Comparison of ENCODE assay signal across 30 cellular contexts in the genomic region with DNA sequence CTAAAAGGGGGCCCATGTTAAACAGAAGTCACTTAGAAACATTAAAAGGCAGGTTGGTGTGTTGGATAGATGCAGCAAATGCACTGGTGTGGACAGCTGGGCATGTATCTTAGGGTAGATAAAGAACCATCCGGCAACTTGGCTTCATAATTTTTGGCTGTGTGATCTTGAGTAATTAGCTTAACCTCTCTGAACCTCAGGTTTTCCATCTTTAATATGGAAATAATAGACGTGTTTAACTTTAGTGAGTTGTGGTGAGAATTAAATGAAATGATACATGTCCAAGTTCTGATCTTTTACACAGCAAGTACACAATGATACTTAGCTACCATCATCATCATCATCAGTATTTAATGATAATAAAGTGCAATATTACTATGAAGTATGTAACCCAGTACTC.
DNase-seq lines count a peak whose midpoint lies in the region; ATAC-seq and TF ChIP-seq lines count a peak whose summit lies in the region.
"Had no signal": no experiment of that assay in that cellular context is flagged by ENCODE, and none has a peak within 500 bp of the region (broad histone marks: within the 10 kb centered on the region; RNA-seq: fewer than 3 reads in every experiment).

No MANE protein-coding gene starts in this region.

- H3K36me3 ChIP-seq in hepatocyte (replicated peaks; ENCODE audit: insufficient read depth, low read depth) (no peaks in the 10 kb centered on the region), GM23338 (ENCODE audit: insufficient read depth) (no peaks in the 10 kb centered on the region)
- H3K36me3 ChIP-seq: SJCRH30 had no signal

- DNase-seq in activated CD8-positive, alpha-beta T cell treated with anti-CD3 and anti-CD28 coated beads for 36 hours: no peak
- DNase-seq in activated CD8-positive, alpha-beta T cell treated with anti-CD3 and anti-CD28 coated beads, Interleukin-2, amount 10 ng/mL, durations not matched to agents 7 days and 5 days: no peak
- no peak for DNase-seq in HFFc6
- no peak for DNase-seq in hepatocyte (ENCODE audit: low spot score)
- DNase-seq in stimulated activated naive B cell treated with anti-CD40 and anti-IgM and Interleukin-4, amounts not matched to agents 10 μg/mL and 1 μg/mL and 100 μg/mL, for 72 hours: no peak
- no peak for DNase-seq in NCI-H774 (lab: John Stamatoyannopoulos, UW)
- DNase-seq in GM23338 (ENCODE audit: low spot score): no peak
- DNase-seq: 8988T; activated CD4-positive, alpha-beta T cell treated with anti-CD3 and anti-CD28 coated beads for 48 hours; activated effector memory CD4-positive, alpha-beta T cell treated with anti-CD3 and anti-CD28 coated beads, Interleukin-2, amount 50 U/mL, for 16 hours; activated T-cell treated with anti-CD3 and anti-CD28 coated beads, Interleukin-2, amount 50 U/mL, for 1 hour; EL; endodermal cell; glutamatergic neuron; H9; midbrain; natural killer cell; NCI-H146; NCI-H2107; NCI-H446; nucleus accumbens; SJCRH30; stimulated activated CD4-positive, alpha-beta T cell treated with anti-CD3 and anti-CD28 coated beads, Interleukin-4, amount 100 ng/mL, for 24 hours; SW 1271; T1000 had no signal

- no peak overlapping the region for H2AFZ ChIP-seq in hepatocyte
- no peak overlapping the region for H2AFZ ChIP-seq in GM23338

- no peaks in the 10 kb centered on the region for H3K9me2 ChIP-seq in hepatocyte (replicated peaks; ENCODE audit: insufficient read depth)
- 0 out of 2 replicates have a peak, but pooled peaks cover 6% of the 10 kb centered on the region for H3K9me2 ChIP-seq in GM23338 (ENCODE audit: insufficient read depth)

- peaks cover 57% of the 10 kb centered on the region for H3K36me3 Mint-ChIP-seq in activated CD8-positive, alpha-beta T cell treated with anti-CD3 and anti-CD28 coated beads for 36 hours (ENCODE audit: low read depth)
- H3K36me3 Mint-ChIP-seq in activated CD8-positive, alpha-beta T cell treated with anti-CD3 and anti-CD28 coated beads, Interleukin-2, amount 10 ng/mL, durations not matched to agents 7 days and 5 days (ENCODE audit: low read depth): peaks cover 8% of the 10 kb centered on the region
- H3K36me3 Mint-ChIP-seq in HFFc6 (ENCODE audit: low read depth) (0 out of 2 replicates have a peak, but pooled peaks cover 5% of the 10 kb centered on the region), GM23338 (ENCODE audit: low read depth) (no peaks in the 10 kb centered on the region)
- peaks cover 20 to 32% of the 10 kb centered on the region in 2 donors for H3K36me3 Mint-ChIP-seq in stimulated activated naive B cell treated with anti-CD40 and anti-IgM and Interleukin-4, amounts not matched to agents 10 μg/mL and 1 μg/mL and 100 μg/mL, for 72 hours
- H3K36me3 Mint-ChIP-seq: IgD-negative memory B cell, natural killer cell had no signal

- no peaks in the 10 kb centered on the region for H3K9me3 Mint-ChIP-seq in activated CD8-positive, alpha-beta T cell treated with anti-CD3 and anti-CD28 coated beads for 36 hours
- no peaks in the 10 kb centered on the region for H3K9me3 Mint-ChIP-seq in activated CD8-positive, alpha-beta T cell treated with anti-CD3 and anti-CD28 coated beads, Interleukin-2, amount 10 ng/mL, durations not matched to agents 7 days and 5 days (ENCODE audit: insufficient read depth)
- no peaks in the 10 kb centered on the region for H3K9me3 Mint-ChIP-seq in HFFc6
- H3K9me3 Mint-ChIP-seq in stimulated activated naive B cell treated with anti-CD40 and anti-IgM and Interleukin-4, amounts not matched to agents 10 μg/mL and 1 μg/mL and 100 μg/mL, for 72 hours: no peaks in the 10 kb centered on the region
- no peaks in the 10 kb centered on the region for H3K9me3 Mint-ChIP-seq in GM23338
- H3K9me3 Mint-ChIP-seq: central memory CD8-positive, alpha-beta T cell; dendritic cell treated with granulocyte-macrophage colony-stimulating factor and Interleukin-4, amounts not matched to agents 40 ng/mL and 50 ng/mL, for 4 days; endodermal cell; H9; IgD-negative memory B cell; natural killer cell had no signal

- peaks cover 21% of the 10 kb centered on the region for H3K4me1 ChIP-seq in hepatocyte (ENCODE audit: insufficient read depth)
- 0 out of 2 replicates have a peak, but pooled peaks cover 5% of the 10 kb centered on the region for H3K4me1 ChIP-seq in GM23338 (ENCODE audit: insufficient read depth)
- H3K4me1 ChIP-seq: SJCRH30 had no signal

- H3K27ac Mint-ChIP-seq in activated CD8-positive, alpha-beta T cell treated with anti-CD3 and anti-CD28 coated beads for 36 hours: peak overlapping the region; percentile 73
- H3K27ac Mint-ChIP-seq in activated CD8-positive, alpha-beta T cell treated with anti-CD3 and anti-CD28 coated beads, Interleukin-2, amount 10 ng/mL, durations not matched to agents 7 days and 5 days: no peak overlapping the region
- peak overlapping the region; percentile 20; the same call in 1 of the 2 replicates for H3K27ac Mint-ChIP-seq in HFFc6
- H3K27ac Mint-ChIP-seq in stimulated activated naive B cell treated with anti-CD40 and anti-IgM and Interleukin-4, amounts not matched to agents 10 μg/mL and 1 μg/mL and 100 μg/mL, for 72 hours: peak overlapping the region; percentile 44
- no peak overlapping the region for H3K27ac Mint-ChIP-seq in GM23338
- H3K27ac Mint-ChIP-seq: dendritic cell treated with granulocyte-macrophage colony-stimulating factor and Interleukin-4, amounts not matched to agents 40 ng/mL and 50 ng/mL, for 4 days; endodermal cell; IgD-negative memory B cell; natural killer cell had no signal

- H3K27me3 ChIP-seq in hepatocyte (no peaks in the 10 kb centered on the region), GM23338 (ENCODE audit: insufficient read depth) (no peaks in the 10 kb centered on the region)
- H3K27me3 ChIP-seq: SJCRH30 had no signal

- H4K20me1 ChIP-seq in hepatocyte (ENCODE audit: insufficient read depth, poor library complexity, severe bottlenecking): no peaks in the 10 kb centered on the region
- no peaks in the 10 kb centered on the region for H4K20me1 ChIP-seq in GM23338 (replicated peaks; ENCODE audit: insufficient read depth)

- POLR2A ChIA-PET in activated CD8-positive, alpha-beta T cell treated with anti-CD3 and anti-CD28 coated beads for 36 hours (lab: Charles Lee): interaction anchor here (0.8 kb wide), 1 partner anchor 12 kb away, joined by 3 read pairs; no protein-coding TSS in a partner anchor
- POLR2A ChIA-PET in activated CD8-positive, alpha-beta T cell treated with anti-CD3 and anti-CD28 coated beads, Interleukin-2, amount 10 ng/mL, durations not matched to agents 7 days and 5 days (lab: Charles Lee): no interaction called here

- intact Hi-C loops in activated CD8-positive, alpha-beta T cell treated with anti-CD3 and anti-CD28 coated beads for 36 hours (cut with micrococcal nuclease): no loop called here

- H3K27me3 Mint-ChIP-seq in activated CD8-positive, alpha-beta T cell treated with anti-CD3 and anti-CD28 coated beads for 36 hours: no peaks in the 10 kb centered on the region
- no peaks in the 10 kb centered on the region for H3K27me3 Mint-ChIP-seq in activated CD8-positive, alpha-beta T cell treated with anti-CD3 and anti-CD28 coated beads, Interleukin-2, amount 10 ng/mL, durations not matched to agents 7 days and 5 days (ENCODE audit: low read depth)
- H3K27me3 Mint-ChIP-seq in HFFc6 (ENCODE audit: insufficient read depth) (no peaks in the 10 kb centered on the region), GM23338 (ENCODE audit: insufficient read depth, low read depth, poor library complexity) (no peaks in the 10 kb centered on the region)
- H3K27me3 Mint-ChIP-seq in stimulated activated naive B cell treated with anti-CD40 and anti-IgM and Interleukin-4, amounts not matched to agents 10 μg/mL and 1 μg/mL and 100 μg/mL, for 72 hours: no peaks in the 10 kb centered on the region
- H3K27me3 Mint-ChIP-seq: central memory CD8-positive, alpha-beta T cell; dendritic cell treated with granulocyte-macrophage colony-stimulating factor and Interleukin-4, amounts not matched to agents 40 ng/mL and 50 ng/mL, for 4 days; IgD-negative memory B cell had no signal

- ATAC-seq in activated CD8-positive, alpha-beta T cell treated with anti-CD3 and anti-CD28 coated beads for 36 hours: no peak
- ATAC-seq in activated CD8-positive, alpha-beta T cell treated with anti-CD3 and anti-CD28 coated beads, Interleukin-2, amount 10 ng/mL, durations not matched to agents 7 days and 5 days: no peak
- no peak for ATAC-seq in stimulated activated naive B cell treated with anti-CD40 and anti-IgM and Interleukin-4, amounts not matched to agents 10 μg/mL and 1 μg/mL and 100 μg/mL, for 72 hours (replicated peaks)
- ATAC-seq in HG02970 (IDR thresholded peaks at IDR 0.05; ENCODE audit: low FRiP score, unreplicated experiment) (no peak), GM23338 (no peak)
- ATAC-seq: natural killer cell had no signal

- H3K79me2 ChIP-seq in hepatocyte: peaks cover 60% of the 10 kb centered on the region
- H3K79me2 ChIP-seq in GM23338 (replicated peaks; ENCODE audit: insufficient read depth): no peaks in the 10 kb centered on the region

- no peak overlapping the region for H3K4me3 Mint-ChIP-seq in activated CD8-positive, alpha-beta T cell treated with anti-CD3 and anti-CD28 coated beads for 36 hours
- no peak overlapping the region for H3K4me3 Mint-ChIP-seq in activated CD8-positive, alpha-beta T cell treated with anti-CD3 and anti-CD28 coated beads, Interleukin-2, amount 10 ng/mL, durations not matched to agents 7 days and 5 days
- no peak overlapping the region for H3K4me3 Mint-ChIP-seq in HFFc6
- H3K4me3 Mint-ChIP-seq in stimulated activated naive B cell treated with anti-CD40 and anti-IgM and Interleukin-4, amounts not matched to agents 10 μg/mL and 1 μg/mL and 100 μg/mL, for 72 hours: no peak overlapping the region
- H3K4me3 Mint-ChIP-seq in GM23338: no peak overlapping the region
- H3K4me3 Mint-ChIP-seq: central memory CD8-positive, alpha-beta T cell; dendritic cell treated with granulocyte-macrophage colony-stimulating factor and Interleukin-4, amounts not matched to agents 40 ng/mL and 50 ng/mL, for 4 days; endodermal cell; H9; IgD-negative memory B cell; natural killer cell had no signal

- WGBS in hepatocyte (ENCODE audit: low lambda C conversion rate, missing lambda C conversion rate): 96% methylated on average over 2 of the region's 2 CpGs

- TF ChIP-seq CTCF in activated CD8-positive, alpha-beta T cell treated with anti-CD3 and anti-CD28 coated beads for 36 hours (IDR thresholded peaks at IDR 0.05): no peak
- TF ChIP-seq CTCF in HFFc6 (IDR thresholded peaks at IDR 0.05): no peak
- no peak for TF ChIP-seq CTCF in hepatocyte (IDR thresholded peaks at IDR 0.05; ENCODE audit: poor library complexity)
- TF ChIP-seq CTCF in GM23338 (conservative IDR thresholded peaks at IDR 0.05; ENCODE audit: low read depth in 2 of 2): no peak

- peaks cover 75% of the 10 kb centered on the region for H3K4me1 Mint-ChIP-seq in activated CD8-positive, alpha-beta T cell treated with anti-CD3 and anti-CD28 coated beads for 36 hours (ENCODE audit: low read depth)
- H3K4me1 Mint-ChIP-seq in activated CD8-positive, alpha-beta T cell treated with anti-CD3 and anti-CD28 coated beads, Interleukin-2, amount 10 ng/mL, durations not matched to agents 7 days and 5 days (ENCODE audit: low read depth): peaks cover 11% of the 10 kb centered on the region
- H3K4me1 Mint-ChIP-seq in HFFc6 (ENCODE audit: low read depth): peaks cover 57% of the 10 kb centered on the region
- H3K4me1 Mint-ChIP-seq in stimulated activated naive B cell treated with anti-CD40 and anti-IgM and Interleukin-4, amounts not matched to agents 10 μg/mL and 1 μg/mL and 100 μg/mL, for 72 hours: peaks cover 29 to 67% of the 10 kb centered on the region in 2 donors
- peaks cover 7% of the 10 kb centered on the region for H3K4me1 Mint-ChIP-seq in GM23338
- H3K4me1 Mint-ChIP-seq: natural killer cell had no signal

- peak overlapping the region; percentile 76 for H3K27ac ChIP-seq in hepatocyte
- H3K27ac ChIP-seq in GM23338 (ENCODE audit: low read depth): no peak overlapping the region
- H3K27ac ChIP-seq: SJCRH30, VCaP had no signal

- H3K9me3 ChIP-seq in hepatocyte (ENCODE audit: low read depth): no peaks in the 10 kb centered on the region
- H3K9me3 ChIP-seq: SJCRH30 had no signal

- H3K4me3 ChIP-seq in hepatocyte (no peak overlapping the region), GM23338 (no peak overlapping the region)
- H3K4me3 ChIP-seq: SJCRH30 had no signal

- CTCF ChIA-PET in activated CD8-positive, alpha-beta T cell treated with anti-CD3 and anti-CD28 coated beads for 36 hours (lab: Charles Lee): interaction anchor here (0.9 kb wide), 1 partner anchor 13 kb away, joined by 3 read pairs; no protein-coding TSS in a partner anchor
- CTCF ChIA-PET in activated CD8-positive, alpha-beta T cell treated with anti-CD3 and anti-CD28 coated beads, Interleukin-2, amount 10 ng/mL, durations not matched to agents 7 days and 5 days (lab: Charles Lee): no interaction called here

- H3K4me2 ChIP-seq in hepatocyte (peak overlapping the region; percentile 53), GM23338 (no peak overlapping the region)

- no peaks in the 10 kb centered on the region for H3F3A ChIP-seq in GM23338 (replicated peaks; ENCODE audit: low read depth)

Comparison
In these comparisons a context has a peak if more than half of its experiments do, and no peak if none do; other contexts are left out.
1. H3K27ac Mint-ChIP-seq: peak in activated CD8-positive, alpha-beta T cell treated with anti-CD3 and anti-CD28 coated beads for 36 hours (single experiment), HFFc6 (single experiment) and stimulated activated naive B cell treated with anti-CD40 and anti-IgM and Interleukin-4, amounts not matched to agents 10 μg/mL and 1 μg/mL and 100 μg/mL, for 72 hours (single experiment); none in activated CD8-positive, alpha-beta T cell treated with anti-CD3 and anti-CD28 coated beads, Interleukin-2, amount 10 ng/mL, durations not matched to agents 7 days and 5 days (single experiment) and GM23338 (single experiment).